25 cellular contexts compared by ENCODE assay signal in genomic region chr7:20466425-20467125, GRCh38.
A peak's percentile ranks its signal among the peaks of the same experiment; 100 is the strongest.
DNase-seq lines count a peak whose midpoint lies in the region; ATAC-seq, FAIRE-seq and TF ChIP-seq lines count a peak whose summit lies in the region.
"Had no signal": no experiment of that assay in that cellular context is flagged by ENCODE, and none has a peak within 500 bp of the region (broad histone marks: within the 10 kb centered on the region; RNA-seq: fewer than 3 reads in every experiment).

No MANE protein-coding gene starts in this region.

- no peak overlapping the region for H3K4me2 ChIP-seq in endothelial cell of umbilical vein (ENCODE audit: insufficient read depth, low read length)

- in situ Hi-C loops in KBM-7 (cut with MboI; ENCODE audit: low pct_unique_long_range_greater_than_20kb, low sequenced_read_pairs): no loop called here

- no peaks in the 10 kb centered on the region for H3K79me2 ChIP-seq in endothelial cell of umbilical vein (ENCODE audit: control insufficient read depth, insufficient read depth, low read length)

- TF ChIP-seq POLR2A in endothelial cell of umbilical vein (IDR thresholded peaks at IDR 0.05; ENCODE audit: low read depth, low read length): no peak

- H3K27ac ChIP-seq in endothelial cell of umbilical vein (ENCODE audit: insufficient read depth, low read depth, low read length): no peak overlapping the region
- H3K27ac ChIP-seq in small intestine (ENCODE audit: low read depth in 1 of 2, low read length in 1 of 2): no peak overlapping the region
- H3K27ac ChIP-seq: epithelial cell of prostate, right atrium auricular region, tibial artery had no signal

- H3K4me3 ChIP-seq in endothelial cell of umbilical vein (replicated peaks in 1 of 3; ENCODE audit: insufficient read depth in 1 of 3, low read depth in 1 of 3, low read length in 3 of 3) (no peak overlapping the region), small intestine (ENCODE audit: low read depth in 1 of 2, low read length in 2 of 2) (no peak overlapping the region)
- H3K4me3 ChIP-seq: mucosa of descending colon, right atrium auricular region, tibial artery had no signal

- POLR2A ChIA-PET in endothelial cell of umbilical vein (lab: Charles Lee): no interaction called here

- peak overlapping the region; percentile 92 to 96 (median 95) for H3K27ac Mint-ChIP-seq in CD14-positive monocyte
- H3K27ac Mint-ChIP-seq: activated B cell treated with CpG ODN at 0.5 μM for 24 hours; activated T-helper 2 cell treated with anti-CD3 and anti-CD28 coated beads, Interferon-gamma antibody, Interleukin-2, Interleukin-4, amounts not matched to agents 10 μg/mL and 5 μg/mL and 100 μg/mL, durations not matched to agents 14 hours and 24 hours and 36 hours had no signal

- dilution Hi-C loops in endothelial cell of umbilical vein (cut with MboI; ENCODE audit: extremely low pct_ligation_motif_present, low sequenced_read_pairs): no loop called here

- peaks cover 2 to 18% of the 10 kb centered on the region in 2 donors for H3K36me3 Mint-ChIP-seq in CD14-positive monocyte

- H3K9me3 Mint-ChIP-seq in CD14-positive monocyte: peaks cover 5 to 12% (median 9%) of the 10 kb centered on the region in 7 donors
- H3K9me3 Mint-ChIP-seq: activated T-helper 2 cell treated with anti-CD3 and anti-CD28 coated beads, Interferon-gamma antibody, Interleukin-2, Interleukin-4, amounts not matched to agents 10 μg/mL and 5 μg/mL and 100 μg/mL, durations not matched to agents 14 hours and 24 hours and 36 hours had no signal

- WGBS in small intestine, 3 donors: 52 to 87% (median 77%) methylated on average over 1 of the region's 1 CpG

- H3K4me1 ChIP-seq in endothelial cell of umbilical vein (ENCODE audit: control insufficient read depth, extremely low read depth, insufficient read depth, low read length) (no peaks in the 10 kb centered on the region), small intestine (ENCODE audit: control insufficient read depth in 2 of 2, insufficient read depth in 1 of 2, low read depth in 1 of 2, low read length in 1 of 2) (no peaks in the 10 kb centered on the region)
- H3K4me1 ChIP-seq: tibial artery had no signal

- no peaks in the 10 kb centered on the region for H3K36me3 ChIP-seq in endothelial cell of umbilical vein (ENCODE audit: control insufficient read depth in 2 of 2, extremely low read depth in 1 of 2, insufficient read depth in 2 of 2, low read length in 2 of 2)
- H3K36me3 ChIP-seq in small intestine (ENCODE audit: control insufficient read depth in 2 of 2, insufficient read depth in 2 of 2, low read length in 2 of 2): no peaks in the 10 kb centered on the region
- H3K36me3 ChIP-seq: right atrium auricular region, tibial artery had no signal

- no peak overlapping the region for H2AFZ ChIP-seq in endothelial cell of umbilical vein (ENCODE audit: low read depth, low read length)

- peaks cover 0 to 5% (median 2%) of the 10 kb centered on the region in 3 donors for H3K27me3 Mint-ChIP-seq in CD14-positive monocyte (ENCODE audit: low read depth in 3 of 3)

- H4K20me1 ChIP-seq in endothelial cell of umbilical vein (replicated peaks; ENCODE audit: control insufficient read depth, extremely low read depth, insufficient read depth, low read length): no peaks in the 10 kb centered on the region

- ATAC-seq in GM21360 (IDR thresholded peaks at IDR 0.05; ENCODE audit: unreplicated experiment): peak; percentile 63
- no peak for ATAC-seq in HG03460 (IDR thresholded peaks at IDR 0.05; ENCODE audit: unreplicated experiment)
- ATAC-seq: mucosa of descending colon had no signal

- FAIRE-seq in endothelial cell of umbilical vein (lab: Jason Lieb, UNC) (peak; percentile 58), small intestine (lab: Jason Lieb, UNC) (no peak)
- FAIRE-seq: A204.1, G401.6 had no signal

- CTCF ChIA-PET in endothelial cell of umbilical vein (lab: Charles Lee): no interaction called here

- TF ChIP-seq CTCF in CD14-positive monocyte (IDR thresholded peaks at IDR 0.05): no peak
- no peak for TF ChIP-seq CTCF in endothelial cell of umbilical vein (IDR thresholded peaks at IDR 0.05; ENCODE audit: extremely low read depth in 1 of 2, insufficient read depth in 1 of 2, low read depth in 1 of 2, low read length in 2 of 2)

- DNase-seq in CD14-positive monocyte (ENCODE audit: low spot score) (peak; percentile 69), KBM-7 (peak; percentile 31), endothelial cell of umbilical vein (ENCODE audit: low read depth, low spot score) (no peak), small intestine (no peak), glomerular visceral epithelial cell (ENCODE audit: extremely low spot score) (no peak)
- DNase-seq in stimulated activated CD4-positive, alpha-beta T cell treated with anti-CD3 and anti-CD28 coated beads, Interleukin-15, amount 100 ng/mL, for 24 hours: no peak
- DNase-seq: activated B cell treated with CpG ODN at 0.5 μM for 24 hours; C1 segment of cervical spinal cord; foreskin melanocyte; left cardiac atrium; mucosa of descending colon; NCI-H1092; NCI-H2081; NCI-H446 treated with DMSO at 0.1 percent for 48 hours; occipital lobe; Right ventricle myocardium superior; stimulated activated naive CD4-positive, alpha-beta T cell treated with Interleukin-2 at 50 U/mL for 16 hours; tibial artery had no signal

- H3K4me3 Mint-ChIP-seq in CD14-positive monocyte: no peak overlapping the region
- H3K4me3 Mint-ChIP-seq: activated B cell treated with CpG ODN at 0.5 μM for 24 hours had no signal

- no TSS peak for BruUV-seq in endothelial cell of umbilical vein (replicated peaks; lab: Mats Ljungman, UMichigan)

- intact Hi-C loops in CD14-positive monocyte (cut with micrococcal nuclease): loop anchor here (5.0 to 10.0 kb wide), 3 partner anchors 249 to 264 kb away; partner anchors contain the start of gene MACC1 (in 2 of the 2)
- intact Hi-C loops in endothelial cell of umbilical vein (cut with micrococcal nuclease): no loop called here

- H3K27me3 ChIP-seq in endothelial cell of umbilical vein (ENCODE audit: control insufficient read depth in 2 of 2, insufficient read depth in 2 of 2, low read length in 2 of 2) (no peaks in the 10 kb centered on the region), small intestine (ENCODE audit: control insufficient read depth in 2 of 2, insufficient read depth in 2 of 2, low read length in 2 of 2) (peaks cover 0 to 3% of the 10 kb centered on the region in 2 donors)
- H3K27me3 ChIP-seq: right atrium auricular region, tibial artery had no signal

- H3K4me1 Mint-ChIP-seq in CD14-positive monocyte: peaks cover 52% of the 10 kb centered on the region
- H3K4me1 Mint-ChIP-seq: activated B cell treated with CpG ODN at 0.5 μM for 24 hours had no signal

- H3K9ac ChIP-seq in endothelial cell of umbilical vein (replicated peaks; ENCODE audit: extremely low read depth, insufficient read depth, low read length): no peak overlapping the region

- H3K9me1 ChIP-seq in endothelial cell of umbilical vein (replicated peaks; ENCODE audit: control insufficient read depth, extremely low read depth, insufficient read depth, low read length): no peaks in the 10 kb centered on the region

- H3K9me3 ChIP-seq in endothelial cell of umbilical vein (replicated peaks; ENCODE audit: control insufficient read depth, insufficient read depth, low read length) (no peaks in the 10 kb centered on the region), small intestine (ENCODE audit: control insufficient read depth, low read depth) (no peaks in the 10 kb centered on the region)
- H3K9me3 ChIP-seq: mucosa of descending colon, right atrium auricular region, tibial artery had no signal

TF ChIP-seq in endothelial cell of umbilical vein, 7 proteins besides CTCF, POLR2A, EP300 and RAD21:
- no peak for TF ChIP-seq MAX (IDR thresholded peaks at IDR 0.05; ENCODE audit: insufficient read depth, insufficient read length)
- no peak for TF ChIP-seq GATA2 (IDR thresholded peaks at IDR 0.05; ENCODE audit: insufficient read depth, insufficient read length, low read depth, low read length)
- TF ChIP-seq MYC (IDR thresholded peaks at IDR 0.05; ENCODE audit: low read depth, low read length): no peak
- TF ChIP-seq JUN (IDR thresholded peaks at IDR 0.05; ENCODE audit: borderline replicate concordance, insufficient read depth, insufficient read length, low read depth): no peak
- no peak for TF ChIP-seq EZH2 (IDR thresholded peaks at IDR 0.05; ENCODE audit: borderline replicate concordance, low read depth, low read length, severe bottlenecking)
- TF ChIP-seq POLR2AphosphoS5 (IDR thresholded peaks at IDR 0.05; ENCODE audit: insufficient read depth, low read depth, low read length): no peak
- TF ChIP-seq FOS (IDR thresholded peaks at IDR 0.05; ENCODE audit: borderline replicate concordance, insufficient read depth, low read length): no peak
TF ChIP-seq in endothelial cell of umbilical vein: peak in this region for 0.

Comparison
In these comparisons a context has a peak if more than half of its experiments do, and no peak if none do; other contexts are left out.
1. DNase-seq: peak in CD14-positive monocyte (single experiment) and KBM-7 (single experiment); none in endothelial cell of umbilical vein (single experiment), stimulated activated CD4-positive, alpha-beta T cell treated with anti-CD3 and anti-CD28 coated beads, Interleukin-15, amount 100 ng/mL, for 24 hours (single experiment), small intestine (single experiment) and glomerular visceral epithelial cell (single experiment).